Comparison of ENCODE assay signal across 12 cellular contexts in genomic region chr2:238158018-238158806, GRCh38. TPM values are rescaled to one million over a fixed set of nuclear protein-coding genes. Genes with fewer than 3 reads are reported as not detected.
A peak's percentile ranks its signal among the peaks of the same experiment; 100 is the strongest.
DNase-seq lines count a peak whose midpoint lies in the region; ATAC-seq and TF ChIP-seq lines count a peak whose summit lies in the region.
"Had no signal": no experiment of that assay in that cellular context is flagged by ENCODE, and none has a peak within 500 bp of the region (broad histone marks: within the 10 kb centered on the region; RNA-seq: fewer than 3 reads in every experiment).

No MANE protein-coding gene starts in this region.

- H3K36me3 Mint-ChIP-seq in type B pancreatic cell, result no peaks in the 10 kb centered on the region

- H3K9me3 Mint-ChIP-seq in type B pancreatic cell, result no peaks in the 10 kb centered on the region

- TF ChIP-seq CTCF in mammary epithelial cell (conservative IDR thresholded peaks at IDR 0.05 in 1 of 2, IDR thresholded peaks at IDR 0.05 in 1 of 2; ENCODE audit: extremely low read depth in 1 of 2, insufficient read depth in 1 of 2, low read depth in 1 of 2, low read length in 2 of 2), result no peak
- TF ChIP-seq CTCF in lower lobe of right lung (IDR thresholded peaks at IDR 0.05), result no peak
- TF ChIP-seq CTCF in type B pancreatic cell (conservative IDR thresholded peaks at IDR 0.05), result no peak

- H3K4me1 ChIP-seq in mammary epithelial cell (ENCODE audit: insufficient read depth, low read length) (no peaks in the 10 kb centered on the region), lower lobe of right lung (peaks cover 11% of the 10 kb centered on the region)

- dilution Hi-C loops in mammary epithelial cell (cut with HindIII; ENCODE audit: low sequenced_read_pairs), result no loop called here

- H3K4me2 ChIP-seq in mammary epithelial cell (ENCODE audit: insufficient read depth, low read depth, low read length), result peak overlapping the region; percentile 57

- intact Hi-C loops in Right ventricle myocardium superior (cut with DNase I), result no loop called here
- intact Hi-C loops in left cardiac atrium (cut with DNase I), result no loop called here
- intact Hi-C loops in mammary epithelial cell (cut with micrococcal nuclease), result no loop called here
- intact Hi-C loops in lower lobe of right lung (cut with DNase I), result no loop called here

- H3K36me3 ChIP-seq in mammary epithelial cell (ENCODE audit: insufficient read depth, low read length) (no peaks in the 10 kb centered on the region), lower lobe of right lung (no peaks in the 10 kb centered on the region)
- H3K36me3 ChIP-seq: BLaER1 treated with 17β-estradiol and CSF1 and Interleukin-3, amounts not matched to agents 10 nM and 100 nM had no signal

- 72% methylated on average over 12 of the region's 41 CpGs for WGBS in mammary epithelial cell (ENCODE audit: low coverage, missing lambda C conversion rate)

- H3K4me3 ChIP-seq in mammary epithelial cell (replicated peaks in 1 of 3; ENCODE audit: insufficient read depth in 1 of 3, low read depth in 2 of 3, low read length in 3 of 3) (peak overlapping the region in 1 of 3 experiments; percentile 43), lower lobe of right lung (peak overlapping the region; percentile 8)

- no TSS peak for BruUV-seq in mammary epithelial cell (replicated peaks; lab: Mats Ljungman, UMichigan)

- ATAC-seq in Right ventricle myocardium superior (ENCODE audit: poor library complexity) (no peak), left cardiac atrium (no peak), lower lobe of right lung (no peak), GM21390 (IDR thresholded peaks at IDR 0.05; ENCODE audit: unreplicated experiment) (no peak), HG02970 (IDR thresholded peaks at IDR 0.05; ENCODE audit: low FRiP score, unreplicated experiment) (no peak)

- no peak overlapping the region for H3K27ac ChIP-seq in mammary epithelial cell (ENCODE audit: insufficient read depth, low read depth, low read length)
- no peak overlapping the region for H3K27ac ChIP-seq in lower lobe of right lung
- H3K27ac ChIP-seq: PC-9 had no signal

- peaks cover 36% of the 10 kb centered on the region for H3K27me3 Mint-ChIP-seq in type B pancreatic cell

- no peak overlapping the region for H3K27ac Mint-ChIP-seq in type B pancreatic cell

- H3K4me1 Mint-ChIP-seq in type B pancreatic cell (ENCODE audit: unreplicated experiment), result peaks cover 8% of the 10 kb centered on the region

- no peaks in the 10 kb centered on the region for H4K20me1 ChIP-seq in mammary epithelial cell (ENCODE audit: insufficient read depth, low read length)

- peak; percentile 38 for DNase-seq in Right ventricle myocardium superior
- DNase-seq in left cardiac atrium, result no peak
- no peak for DNase-seq in mammary epithelial cell
- peak; percentile 42 for DNase-seq in lower lobe of right lung
- DNase-seq in type B pancreatic cell (ENCODE audit: extremely low spot score, unreplicated experiment), result no peak
- no peak for DNase-seq in RPMI8226
- DNase-seq: activated gamma-delta T cell, retina had no signal

- H3K4me3 Mint-ChIP-seq in type B pancreatic cell, result peak overlapping the region; percentile 51

- peaks cover 4% of the 10 kb centered on the region for H3K27me3 ChIP-seq in mammary epithelial cell (ENCODE audit: insufficient read depth, low read length)
- H3K27me3 ChIP-seq in lower lobe of right lung (ENCODE audit: low read depth), result peaks cover 41% of the 10 kb centered on the region

- no peaks in the 10 kb centered on the region for H3K9me3 ChIP-seq in mammary epithelial cell (replicated peaks; ENCODE audit: insufficient read depth, low read length)
- no peaks in the 10 kb centered on the region for H3K9me3 ChIP-seq in lower lobe of right lung

- H3K9ac ChIP-seq in mammary epithelial cell (ENCODE audit: insufficient read depth, low read length), result no peak overlapping the region

- no peak overlapping the region for H2AFZ ChIP-seq in mammary epithelial cell (ENCODE audit: low read depth, low read length)

- in situ Hi-C loops in mammary epithelial cell (cut with MboI; ENCODE audit: low sequenced_read_pairs in 2 of 2), result no loop called here

- CTCF ChIA-PET in mammary epithelial cell (lab: Charles Lee; ENCODE audit: low non-redundant PET), result no interaction called here

- no peaks in the 10 kb centered on the region for H3K79me2 ChIP-seq in mammary epithelial cell (ENCODE audit: insufficient read depth, low read length)

RNA-seq across cellular contexts. Expression of gene ERFE, which starts 0.6 kb away (rescaled TPM):
- total RNA-seq in Right ventricle myocardium superior (not detected), left cardiac atrium (1 to 10 TPM in 1 of 2 donors, not detected in 1; 1.2 TPM), mammary epithelial cell (1 to 10 TPM; 1.0 to 3.2 TPM), lower lobe of right lung (not detected), type B pancreatic cell (ENCODE audit: low replicate concordance) (0.29 and 3.8 TPM in 2 replicates)
- polyA plus RNA-seq in mammary epithelial cell, result 0.60 TPM
- polyA minus RNA-seq in mammary epithelial cell, result 10.0 TPM

RNA-seq across cellular contexts. Expression of gene KLHL30, which starts 19.7 kb away (rescaled TPM):
- total RNA-seq in Right ventricle myocardium superior, result 20.0 TPM
- total RNA-seq in left cardiac atrium, result 10 to 100 TPM; 15.8 to 16.6 TPM
- under 1 TPM; 0.24 to 0.83 TPM for total RNA-seq in mammary epithelial cell
- 0.01 TPM for polyA plus RNA-seq in mammary epithelial cell
- polyA minus RNA-seq in mammary epithelial cell, result not detected
- 0.71 TPM for total RNA-seq in lower lobe of right lung
- 0.07 TPM in 1 of 2 replicates, not detected in the other for total RNA-seq in type B pancreatic cell (ENCODE audit: low replicate concordance)

RNA-seq across cellular contexts. Expression of gene ILKAP, which starts 45.3 kb away (rescaled TPM):
- 23.8 TPM for total RNA-seq in Right ventricle myocardium superior
- 10 to 100 TPM; 23.4 to 27.9 TPM for total RNA-seq in left cardiac atrium
- total RNA-seq in mammary epithelial cell, result 10 to 100 TPM; 16.7 to 52.7 TPM
- 34.1 TPM for polyA plus RNA-seq in mammary epithelial cell
- 41.5 TPM for polyA minus RNA-seq in mammary epithelial cell
- total RNA-seq in lower lobe of right lung, result 43.4 TPM
- 36.7 and 50.4 TPM in 2 replicates for total RNA-seq in type B pancreatic cell (ENCODE audit: low replicate concordance)

RNA-seq across cellular contexts. Expression of gene ESPNL, which starts 58.1 kb away (rescaled TPM):
- not detected for total RNA-seq in Right ventricle myocardium superior
- under 1 TPM; 0.15 to 0.26 TPM for total RNA-seq in left cardiac atrium
- under 1 TPM in 1 of 2 donors, not detected in 1; under 0.01 TPM for total RNA-seq in mammary epithelial cell
- not detected for polyA plus RNA-seq in mammary epithelial cell
- not detected for polyA minus RNA-seq in mammary epithelial cell
- 0.09 TPM for total RNA-seq in lower lobe of right lung
- total RNA-seq in type B pancreatic cell (ENCODE audit: low replicate concordance), result 0.12 and 0.24 TPM in 2 replicates

Comparison
In these comparisons a context has a peak if more than half of its experiments do, and no peak if none do; other contexts are left out.
1. DNase-seq: peak in Right ventricle myocardium superior (single experiment) and lower lobe of right lung (single experiment); none in left cardiac atrium (single experiment), mammary epithelial cell (single experiment), type B pancreatic cell (single experiment) and RPMI8226 (single experiment).